Comparison of ENCODE assay signal across 8 cellular contexts in the genomic region with DNA sequence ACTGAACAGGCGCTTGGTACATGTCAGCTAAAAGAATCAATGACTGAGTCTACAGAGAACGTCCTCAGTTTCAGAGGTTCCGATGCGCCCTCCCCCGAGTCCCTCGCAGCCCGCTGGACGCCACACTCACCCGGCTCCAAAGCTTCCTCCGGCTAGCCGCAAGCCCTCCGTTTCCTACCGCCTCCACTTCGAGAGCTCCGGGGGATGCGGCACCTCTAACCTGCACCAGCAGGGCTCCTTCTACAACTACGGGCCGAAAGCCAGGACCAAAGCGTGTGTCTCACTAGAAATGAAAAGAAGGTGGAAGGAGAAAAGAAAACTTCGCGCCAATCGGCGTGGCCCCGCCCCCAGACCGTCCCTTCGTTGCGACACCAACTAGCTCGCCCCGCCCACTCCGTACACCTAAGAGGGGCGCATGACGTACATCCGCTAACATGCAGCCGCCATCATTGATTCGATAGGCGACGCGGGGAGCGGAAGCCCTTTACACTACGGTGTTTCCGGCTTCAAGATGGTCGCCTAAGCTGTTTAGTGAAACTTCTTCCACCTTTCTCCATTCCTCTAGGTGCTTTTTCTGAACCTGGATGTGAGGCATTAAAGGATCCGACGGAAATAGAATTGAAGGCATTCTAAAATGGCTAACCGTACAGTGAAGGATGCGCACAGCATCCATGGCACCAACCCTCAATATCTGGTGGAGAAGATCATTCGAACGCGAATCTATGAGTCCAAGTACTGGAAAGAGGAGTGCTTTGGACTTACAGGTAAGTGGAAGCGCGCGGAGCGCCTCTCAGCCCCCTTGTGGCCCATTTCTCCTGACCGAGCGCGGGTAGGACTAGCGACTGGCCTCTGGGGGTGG. TPM values are rescaled to one million over a fixed set of nuclear protein-coding genes. Genes with fewer than 3 reads are reported as not detected.
A peak's percentile ranks its signal among the peaks of the same experiment; 100 is the strongest.
DNase-seq lines count a peak whose midpoint lies in the region; ATAC-seq, FAIRE-seq and TF ChIP-seq lines count a peak whose summit lies in the region.

Gene ORC1, minus strand, starts transcription at position 308 of the 859 bp plus-strand sequence. CDS start 2,200 bp downstream, outside the sequence.
Gene PRPF38A, plus strand, starts transcription at position 487 of the 859 bp plus-strand sequence. Its CDS starts 148 bp downstream, at position 635.

- H3K27ac ChIP-seq in left ventricle myocardium inferior (replicated peaks) (peak within 1 kb of the TSS; percentile 91), prostate gland (peak within 1 kb of the TSS; percentile 83 to 85)

- intact Hi-C loops in left ventricle myocardium inferior (cut with micrococcal nuclease) = no loop called here
- intact Hi-C loops in prostate gland (cut with DNase I) = loop anchor here (2.0 to 10.0 kb wide), 4 partner anchors 38 to 513 kb away; partner anchors contain the start of genes CC2D1B and ZFYVE9

- TF ChIP-seq POLR2A in GM15510 (IDR thresholded peaks at IDR 0.05; ENCODE audit: borderline replicate concordance, extremely low read depth, insufficient read length) (peak; percentile 84), prostate gland (IDR thresholded peaks at IDR 0.05) (peak; percentile 50)

- no peaks in the 10 kb centered on the region for H3K27me3 Mint-ChIP-seq in T-helper 1 cell treated with Interleukin-12 subunit alpha and Interleukin-12 subunit beta and Interleukin-4 antibody, amounts not matched to agents 30 μg/mL and 1 μg/mL, for 36 hours (ENCODE audit: low read depth)

- H3K36me3 Mint-ChIP-seq in T-helper 1 cell treated with Interleukin-12 subunit alpha and Interleukin-12 subunit beta and Interleukin-4 antibody, amounts not matched to agents 30 μg/mL and 1 μg/mL, for 36 hours (ENCODE audit: low read depth) = peaks cover 51% of the 10 kb centered on the region

- under 1% methylated on average over 57 of the region's 57 CpGs for WGBS in prostate gland

- H3K9me3 ChIP-seq in left ventricle myocardium inferior (replicated peaks) (no peaks in the 10 kb centered on the region), prostate gland (no peaks in the 10 kb centered on the region)

- H3K4me3 Mint-ChIP-seq in T-helper 1 cell treated with Interleukin-12 subunit alpha and Interleukin-12 subunit beta and Interleukin-4 antibody, amounts not matched to agents 30 μg/mL and 1 μg/mL, for 36 hours = peak within 1 kb of the TSS; percentile 100

- ATAC-seq in HG02885 (IDR thresholded peaks at IDR 0.05; ENCODE audit: poor library complexity, unreplicated experiment) = peak; percentile 96

- H3K27me3 ChIP-seq in left ventricle myocardium inferior (ENCODE audit: low read depth) = no peaks in the 10 kb centered on the region
- H3K27me3 ChIP-seq in prostate gland (replicated peaks; ENCODE audit: insufficient read depth) = no peaks in the 10 kb centered on the region

- peak; percentile 55 for TF ChIP-seq CTCF in left ventricle myocardium inferior (IDR thresholded peaks at IDR 0.05; ENCODE audit: borderline replicate concordance)
- TF ChIP-seq CTCF in prostate gland (IDR thresholded peaks at IDR 0.05) = peak in 2 of 4 experiments; percentile 53 to 56

- FAIRE-seq in urothelium cell line (lab: Jason Lieb, UNC) = no peak

- H3K4me1 ChIP-seq in left ventricle myocardium inferior (peaks cover 34% of the 10 kb centered on the region), prostate gland (replicated peaks) (no peaks in the 10 kb centered on the region)

- H3K4me3 ChIP-seq in left ventricle myocardium inferior = peak within 1 kb of the TSS; percentile 92
- peak within 1 kb of the TSS; percentile 57 to 65 for H3K4me3 ChIP-seq in prostate gland

- H3K36me3 ChIP-seq in left ventricle myocardium inferior = peaks cover 29% of the 10 kb centered on the region
- no peaks in the 10 kb centered on the region for H3K36me3 ChIP-seq in prostate gland

- no peaks in the 10 kb centered on the region for H3K9me3 Mint-ChIP-seq in T-helper 1 cell treated with Interleukin-12 subunit alpha and Interleukin-12 subunit beta and Interleukin-4 antibody, amounts not matched to agents 30 μg/mL and 1 μg/mL, for 36 hours

- peaks cover 51% of the 10 kb centered on the region for H3K4me1 Mint-ChIP-seq in T-helper 1 cell treated with Interleukin-12 subunit alpha and Interleukin-12 subunit beta and Interleukin-4 antibody, amounts not matched to agents 30 μg/mL and 1 μg/mL, for 36 hours (ENCODE audit: low read depth)

- H3K27ac Mint-ChIP-seq in T-helper 1 cell treated with Interleukin-12 subunit alpha and Interleukin-12 subunit beta and Interleukin-4 antibody, amounts not matched to agents 30 μg/mL and 1 μg/mL, for 36 hours = peak within 1 kb of the TSS; percentile 99

- DNase-seq in NCI-H1694 (lab: John Stamatoyannopoulos, UW) (peak; percentile 98), amniotic stem cell (lab: John Stamatoyannopoulos, UW) (peak; percentile 97), left ventricle myocardium inferior (peak; percentile 96), prostate gland (ENCODE audit: low spot score) (peak; percentile 99), urothelium cell line (ENCODE audit: low spot score) (peak; percentile 97)

RNA-seq across cellular contexts. Expression of gene ORC1, which starts in this region (rescaled TPM):
- total RNA-seq in left ventricle myocardium inferior (0.11 TPM), prostate gland (1 to 10 TPM; 2.2 to 3.3 TPM)

RNA-seq across cellular contexts. Expression of gene PRPF38A, which starts in this region (rescaled TPM):
- total RNA-seq in left ventricle myocardium inferior = 20.5 TPM
- total RNA-seq in prostate gland = 10 to 100 TPM; 15.3 to 24.8 TPM

Comparison
In these comparisons a context has a peak if more than half of its experiments do, and no peak if none do; other contexts are left out.
1. Peak in every context shown above with its lines: DNase-seq, ATAC-seq, H3K4me3 ChIP-seq and H3K27ac ChIP-seq.